ENCODE assay signal across 9 cellular contexts in the genomic region with DNA sequence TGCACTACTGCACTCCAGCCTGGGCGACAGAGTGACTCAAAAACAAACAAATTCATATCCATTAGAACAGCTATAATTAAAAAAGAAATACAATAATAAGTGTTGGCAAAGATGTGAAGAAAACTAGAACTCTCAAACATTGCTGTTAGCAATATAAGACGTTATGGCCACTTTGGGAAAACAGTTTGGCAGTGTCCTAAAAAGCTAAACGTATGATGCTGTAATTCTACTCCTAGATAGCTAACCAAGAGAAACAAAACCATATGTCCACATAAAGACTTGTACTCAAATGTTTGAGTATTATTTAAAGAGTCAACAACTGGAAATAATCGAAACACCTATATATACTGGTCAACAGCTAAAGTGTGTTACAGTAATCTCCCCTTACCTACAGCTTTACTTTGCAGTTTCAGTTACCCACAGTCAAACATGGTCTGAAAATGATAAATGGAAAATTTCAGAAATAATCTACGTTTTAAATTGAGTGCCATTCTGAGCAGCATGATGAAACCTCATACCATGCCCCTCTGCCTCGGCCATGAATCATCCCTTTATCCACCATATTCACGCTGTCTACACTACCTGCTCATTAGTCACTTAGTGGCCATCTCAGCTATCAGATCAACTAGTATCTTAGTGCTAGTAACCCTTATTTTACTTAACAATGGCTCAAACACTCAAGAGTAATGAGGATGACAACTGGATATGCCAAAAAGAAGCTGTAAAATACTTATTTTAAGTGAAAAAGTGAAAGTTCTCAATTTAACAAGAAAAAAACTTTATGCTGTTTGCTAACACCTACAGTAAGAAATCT. TPM values are rescaled to one million over a fixed set of nuclear protein-coding genes. Genes with fewer than 3 reads are reported as not detected.
DNase-seq lines count a peak whose midpoint lies in the region; ATAC-seq and TF ChIP-seq lines count a peak whose summit lies in the region.
"Had no signal": no experiment of that assay in that cellular context is flagged by ENCODE, and none has a peak within 500 bp of the region (broad histone marks: within the 10 kb centered on the region; RNA-seq: fewer than 3 reads in every experiment).

No MANE protein-coding gene starts in this region.

- H3K4me1 ChIP-seq in OCI-LY7 (ENCODE audit: insufficient read depth, low read length, poor library complexity, severe bottlenecking) (peaks cover 34% of the 10 kb centered on the region), esophagus muscularis mucosa (peaks cover 31 to 74% (median 63%) of the 10 kb centered on the region in 4 donors), prostate gland (replicated peaks) (no peaks in the 10 kb centered on the region), sigmoid colon (peaks cover 0 to 58% (median 41%) of the 10 kb centered on the region in 4 donors)

- no peak for TF ChIP-seq POLR2A in esophagus muscularis mucosa (IDR thresholded peaks at IDR 0.05; ENCODE audit: low read depth)
- no peak for TF ChIP-seq POLR2A in prostate gland (IDR thresholded peaks at IDR 0.05)
- no peak for TF ChIP-seq POLR2A in sigmoid colon (IDR thresholded peaks at IDR 0.05)

- CTCF ChIA-PET in OCI-LY7 (lab: Charles Lee; ENCODE audit: unreplicated experiment) = no interaction called here

- H3K36me3 ChIP-seq in OCI-LY7 (ENCODE audit: insufficient read depth, low read length) (no peaks in the 10 kb centered on the region), esophagus muscularis mucosa (no peaks in the 10 kb centered on the region), prostate gland (no peaks in the 10 kb centered on the region), sigmoid colon (no peaks in the 10 kb centered on the region)

- H3K27me3 ChIP-seq in esophagus muscularis mucosa = no peaks in the 10 kb centered on the region
- H3K27me3 ChIP-seq in prostate gland (replicated peaks; ENCODE audit: insufficient read depth) = no peaks in the 10 kb centered on the region
- H3K27me3 ChIP-seq in sigmoid colon = no peaks in the 10 kb centered on the region

- intact Hi-C loops in OCI-LY7 (cut with micrococcal nuclease; ENCODE audit: unreplicated experiment) (no loop called here), esophagus muscularis mucosa (cut with DNase I) (loop anchor here (10.0 kb wide), 1 partner anchor 283 kb away; the partner anchor contains the start of gene RAB33B), prostate gland (cut with DNase I) (no loop called here), sigmoid colon (cut with DNase I) (no loop called here)

- H3K27ac ChIP-seq in OCI-LY7 (ENCODE audit: low read depth, low read length, poor library complexity, severe bottlenecking) (no peak overlapping the region), esophagus muscularis mucosa (replicated peaks in 1 of 4) (peak overlapping the region; percentile 7 to 53 (median 40)), prostate gland (no peak overlapping the region), sigmoid colon (peak overlapping the region in 1 of 4 donors; percentile 18)

- H3K4me3 ChIP-seq in OCI-LY7 (ENCODE audit: low read depth, low read length, poor library complexity, severe bottlenecking) = no peak overlapping the region
- no peak overlapping the region for H3K4me3 ChIP-seq in esophagus muscularis mucosa
- no peak overlapping the region for H3K4me3 ChIP-seq in prostate gland
- H3K4me3 ChIP-seq in sigmoid colon = no peak overlapping the region

- peak overlapping the region; percentile 14; the same call in 1 of the 2 replicates for H3K4me2 ChIP-seq in OCI-LY7 (ENCODE audit: low read length)

- peak; percentile 35 for DNase-seq in stimulated activated CD4-positive, alpha-beta T cell treated with anti-CD3 and anti-CD28 coated beads, Interleukin-1b, Interleukin-23, amount 100 ng/mL, for 48 hours
- no peak for DNase-seq in stimulated activated CD4-positive, alpha-beta T cell treated with anti-CD3 and anti-CD28 coated beads, Interleukin-4, amount 100 ng/mL, for 1 hour
- DNase-seq in OCI-LY7 (ENCODE audit: low spot score) = no peak
- DNase-seq in esophagus muscularis mucosa (ENCODE audit: extremely low spot score) = no peak
- no peak for DNase-seq in prostate gland (ENCODE audit: low spot score)
- DNase-seq in sigmoid colon = no peak
- DNase-seq: activated CD8-positive, alpha-beta memory T cell treated with anti-CD3 and anti-CD28 coated beads, Interleukin-2, amount 50 U/mL, for 48 hours had no signal

- ATAC-seq in HG02840 (IDR thresholded peaks at IDR 0.05; ENCODE audit: low FRiP score, unreplicated experiment) = no peak
- no peak for ATAC-seq in HG02763 (IDR thresholded peaks at IDR 0.05; ENCODE audit: unreplicated experiment)

- BruUV-seq in OCI-LY7 (replicated peaks; lab: Mats Ljungman, UMichigan) = no TSS peak

- TF ChIP-seq CTCF in OCI-LY7 (conservative IDR thresholded peaks at IDR 0.05; ENCODE audit: low read length) (no peak), esophagus muscularis mucosa (IDR thresholded peaks at IDR 0.05) (no peak), prostate gland (IDR thresholded peaks at IDR 0.05) (no peak), sigmoid colon (IDR thresholded peaks at IDR 0.05) (no peak)

- WGBS in esophagus muscularis mucosa = 40% methylated on average over 7 of the region's 7 CpGs
- WGBS in prostate gland = 52% methylated on average over 7 of the region's 7 CpGs
- WGBS in sigmoid colon, 2 donors = 74 to 79% methylated on average over 7 of the region's 7 CpGs

- POLR2A ChIA-PET in OCI-LY7 (lab: Charles Lee) = interaction anchor here (0.6 to 1.3 kb wide), 11 partner anchors 10 to 1643 kb away, joined by 3 to 7 read pairs (median 4); partner anchors contain the start of genes NDUFC1 and SETD7

- no peak overlapping the region for H2AFZ ChIP-seq in OCI-LY7 (ENCODE audit: low read length)

- H4K20me1 ChIP-seq in OCI-LY7 (ENCODE audit: insufficient read depth, low read length) = peaks cover 19% of the 10 kb centered on the region; the same call in 1 of the 2 replicates

- H3K9me2 ChIP-seq in OCI-LY7 (ENCODE audit: insufficient read depth, low read length) = no peaks in the 10 kb centered on the region

- peaks cover 57% of the 10 kb centered on the region for H3K79me2 ChIP-seq in OCI-LY7 (ENCODE audit: insufficient read depth, low read depth, low read length)

- H3K9me3 ChIP-seq in OCI-LY7 (ENCODE audit: low read length) (no peaks in the 10 kb centered on the region), esophagus muscularis mucosa (no peaks in the 10 kb centered on the region), prostate gland (no peaks in the 10 kb centered on the region), sigmoid colon (no peaks in the 10 kb centered on the region)

- TF ChIP-seq EP300 in esophagus muscularis mucosa (IDR thresholded peaks at IDR 0.05) = no peak
- no peak for TF ChIP-seq EP300 in sigmoid colon (IDR thresholded peaks at IDR 0.05)

RNA-seq across cellular contexts. Expression of gene ELF2, which starts 4.9 kb away (rescaled TPM):
- total RNA-seq in OCI-LY7 (2014; rRNA removed; shearing (Covaris generic)) = 49.1 and 49.6 TPM in 2 replicates
- total RNA-seq in OCI-LY7 (2022) (57.0 and 62.0 TPM in 2 replicates), esophagus muscularis mucosa (10 to 100 TPM; 52.3 to 68.5 (median 60.7) TPM), prostate gland (10 to 100 TPM; 53.2 to 61.7 TPM), sigmoid colon (10 to 100 TPM; 61.4 to 83.6 (median 79.0) TPM)
- 10 to 100 TPM in 2 of 3 donors, 1 to 10 TPM in 1; 9.9 to 16.8 (median 15.6) TPM for polyA plus RNA-seq in sigmoid colon

Comparison
In these comparisons a context has a peak if more than half of its experiments do, and no peak if none do; other contexts are left out.
1. H3K27ac ChIP-seq: peak in esophagus muscularis mucosa (4 of 4); none in OCI-LY7 (single experiment) and prostate gland (0 of 2).